Comparison of ENCODE assay signal across 8 cellular contexts in the genomic region with DNA sequence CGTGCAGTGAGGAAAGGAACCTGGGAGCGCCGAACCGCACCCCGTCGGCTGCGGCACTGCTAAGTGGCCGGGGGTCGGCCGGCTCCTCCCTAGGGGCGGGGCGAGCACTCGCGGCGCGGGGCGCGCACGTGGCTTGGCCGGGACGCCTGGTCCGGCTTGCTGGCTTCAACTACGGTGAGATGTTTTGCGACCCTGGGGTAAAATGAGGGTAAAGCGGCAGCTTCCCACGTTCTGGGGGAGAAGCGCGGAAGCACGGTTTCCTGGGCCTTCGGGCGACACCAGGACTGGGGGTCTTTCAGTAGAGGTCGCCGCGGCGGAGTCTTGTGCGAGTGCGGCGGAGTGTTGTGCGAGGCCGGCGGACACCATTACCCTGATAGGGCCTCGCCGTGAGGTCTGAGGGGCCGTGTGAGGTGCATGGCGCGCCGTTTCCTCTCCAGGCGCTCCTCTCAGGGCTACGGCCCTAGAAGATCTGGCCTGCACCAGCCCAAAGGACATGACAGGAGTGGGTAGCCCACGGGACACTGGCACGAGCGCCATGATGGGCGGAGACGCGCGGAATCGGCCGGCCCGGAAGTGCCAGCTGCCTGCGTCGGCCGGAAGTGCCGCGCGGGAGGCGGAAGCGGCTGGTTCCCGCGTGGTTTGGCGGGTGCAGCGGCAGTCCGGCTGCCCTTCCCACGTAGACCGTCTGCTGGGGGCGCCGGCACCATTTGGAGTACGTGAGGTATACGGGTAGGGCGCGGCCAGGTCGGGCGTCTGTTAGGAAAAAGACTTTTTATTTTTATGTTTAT. TPM values are rescaled to one million over a fixed set of nuclear protein-coding genes. Genes with fewer than 3 reads are reported as not detected.
DNase-seq lines count a peak whose midpoint lies in the region; ATAC-seq and TF ChIP-seq lines count a peak whose summit lies in the region.

TSS of gene PIGW (plus strand) at position 107 of the 788 bp plus-strand sequence. CDS start 2,115 bp downstream, outside the sequence.

- peaks cover 61% of the 10 kb centered on the region for H3K79me2 ChIP-seq in DND-41 (ENCODE audit: insufficient read depth, low read length)
- peaks cover 45% of the 10 kb centered on the region for H3K79me2 ChIP-seq in GM23248 (ENCODE audit: insufficient read depth)
- peaks cover 6% of the 10 kb centered on the region for H3K79me2 ChIP-seq in fibroblast of lung (ENCODE audit: control insufficient read depth, insufficient read depth, low read length)

- H3K27me3 ChIP-seq in DND-41 (ENCODE audit: insufficient read depth, low read length, poor library complexity) = no peaks in the 10 kb centered on the region
- no peaks in the 10 kb centered on the region for H3K27me3 ChIP-seq in GM23248 (replicated peaks; ENCODE audit: insufficient read depth)
- no peaks in the 10 kb centered on the region for H3K27me3 ChIP-seq in fibroblast of lung (ENCODE audit: control insufficient read depth, insufficient read depth, low read length)

- CTCF ChIA-PET in RWPE1 (lab: Yijun Ruan, JAX) = interaction anchor here (0.5 to 0.7 kb wide), 5 partner anchors 53 to 1974 kb away, joined by 3 to 8 read pairs (median 3); partner anchors contain the start of gene MRM1

- H3K27ac ChIP-seq in DND-41 (ENCODE audit: low read length) (peak within 1 kb of the TSS; percentile 96), GM23248 (peak within 1 kb of the TSS; percentile 93), RWPE1 (peak within 1 kb of the TSS; percentile 99), fibroblast of lung (ENCODE audit: insufficient read depth, low read length) (peak within 1 kb of the TSS; percentile 98)

- H3K27me3 Mint-ChIP-seq in natural killer cell (ENCODE audit: low read depth in 2 of 2) = no peaks in the 10 kb centered on the region

- H3K36me3 ChIP-seq in DND-41 (ENCODE audit: insufficient read depth, low read length) (peaks cover 42% of the 10 kb centered on the region), GM23248 (ENCODE audit: low read depth) (0 out of 2 replicates have a peak, but pooled peaks cover 8% of the 10 kb centered on the region), fibroblast of lung (ENCODE audit: control insufficient read depth, insufficient read depth, low read length) (peaks cover 10% of the 10 kb centered on the region)

- H3K4me3 ChIP-seq in DND-41 (ENCODE audit: low read depth in 1 of 2, low read length in 2 of 2) (peak within 1 kb of the TSS; percentile 39 to 81), GM23248 (peak within 1 kb of the TSS; percentile 88), LNCaP clone FGC (ENCODE audit: low read depth, low read length) (peak within 1 kb of the TSS; percentile 74), fibroblast of lung (replicated peaks in 1 of 4; ENCODE audit: control extremely low read depth in 1 of 4, insufficient read depth in 1 of 4, low read depth in 3 of 4, low read length in 4 of 4) (peak within 1 kb of the TSS; percentile 80 to 91 (median 88))

- TF ChIP-seq CTCF in DND-41 (IDR thresholded peaks at IDR 0.05; ENCODE audit: borderline replicate concordance, extremely low read depth, low read length, poor library complexity, severe bottlenecking) = peak; percentile 23
- peak; percentile 16; the same call in 1 of the 2 replicates for TF ChIP-seq CTCF in LNCaP clone FGC (IDR thresholded peaks at IDR 0.05; ENCODE audit: control insufficient read depth, extremely low read depth, insufficient read depth)
- no peak for TF ChIP-seq CTCF in RWPE1 (conservative IDR thresholded peaks at IDR 0.05; ENCODE audit: low read depth)
- no peak for TF ChIP-seq CTCF in fibroblast of lung (conservative IDR thresholded peaks at IDR 0.05 in 1 of 2, IDR thresholded peaks at IDR 0.05 in 1 of 2; ENCODE audit: low read depth in 1 of 2, low read length in 2 of 2)
- no peak for TF ChIP-seq CTCF in natural killer cell (IDR thresholded peaks at IDR 0.05)

- no peaks in the 10 kb centered on the region for H3K9me3 Mint-ChIP-seq in natural killer cell

- 0 out of 2 replicates have a peak, but pooled peaks cover 5% of the 10 kb centered on the region for H4K20me1 ChIP-seq in DND-41 (ENCODE audit: insufficient read depth, low read length)
- H4K20me1 ChIP-seq in GM23248 (ENCODE audit: insufficient read depth) = no peaks in the 10 kb centered on the region
- no peaks in the 10 kb centered on the region for H4K20me1 ChIP-seq in fibroblast of lung (ENCODE audit: control insufficient read depth, extremely low read depth, insufficient read depth, low read length)

- H3K9me2 ChIP-seq in GM23248 (ENCODE audit: insufficient read depth) = no peaks in the 10 kb centered on the region

- in situ Hi-C loops in GM23248 (cut with MboI) = no loop called here

- peak; percentile 91 for DNase-seq in DND-41
- peak; percentile 96 for DNase-seq in GM23248
- peak; percentile 81 for DNase-seq in LNCaP clone FGC (ENCODE audit: low read depth)
- DNase-seq in RWPE1 (ENCODE audit: low spot score) = peak; percentile 91
- peak; percentile 68 to 84 for DNase-seq in activated T-helper 1 cell treated with anti-CD3 and anti-CD28 coated beads, Interleukin-2, amount 50 U/mL, for 16 hours (ENCODE audit: low read depth in 1 of 2, low spot score in 1 of 2)
- DNase-seq in fibroblast of lung (ENCODE audit: low read depth in 2 of 2) = peak; percentile 87 to 89
- peak; percentile 81 for DNase-seq in natural killer cell
- peak; percentile 67 to 81 (median 74) for DNase-seq in stimulated activated naive CD4-positive, alpha-beta T cell (lab: John Stamatoyannopoulos, UW)

- WGBS in GM23248 (ENCODE audit: low coverage in 1 of 2, low lambda C conversion rate in 2 of 2, missing lambda C conversion rate in 2 of 2), 2 experiments = 1% methylated on average over 68 of the region's 82 CpGs

- ATAC-seq in DND-41 (ENCODE audit: insufficient read depth, low read depth) = peak; percentile 86
- peak; percentile 84 to 90 (median 85) for ATAC-seq in natural killer cell

- H3K4me1 ChIP-seq in DND-41 (ENCODE audit: insufficient read depth, low read length) = peaks cover 54% of the 10 kb centered on the region
- H3K4me1 ChIP-seq in GM23248 (ENCODE audit: insufficient read depth) = no peaks in the 10 kb centered on the region
- H3K4me1 ChIP-seq in fibroblast of lung (ENCODE audit: control insufficient read depth, extremely low read depth, insufficient read depth, low read length) = no peaks in the 10 kb centered on the region

- peak within 1 kb of the TSS; percentile 93 for H3K9ac ChIP-seq in DND-41 (ENCODE audit: low read depth, low read length)
- peak within 1 kb of the TSS; percentile 97 for H3K9ac ChIP-seq in GM23248
- peak within 1 kb of the TSS; percentile 98 for H3K9ac ChIP-seq in fibroblast of lung (ENCODE audit: insufficient read depth, low read length)

- intact Hi-C loops in natural killer cell (cut with micrococcal nuclease) = loop anchor here (1.0 kb wide), 2 partner anchors 9 to 49 kb away; partner anchors contain the start of genes GGNBP2 and ZNHIT3

- H3K9me3 ChIP-seq in DND-41 (ENCODE audit: insufficient read depth, low read length, severe bottlenecking) = no peaks in the 10 kb centered on the region
- H3K9me3 ChIP-seq in GM23248 (ENCODE audit: low read depth) = no peaks in the 10 kb centered on the region
- no peaks in the 10 kb centered on the region for H3K9me3 ChIP-seq in fibroblast of lung (ENCODE audit: control insufficient read depth, insufficient read depth, low read depth, low read length)

- H3K36me3 Mint-ChIP-seq in natural killer cell = no peaks in the 10 kb centered on the region

- H2AFZ ChIP-seq in DND-41 (ENCODE audit: low read depth, low read length) = peak within 1 kb of the TSS; percentile 99
- H2AFZ ChIP-seq in GM23248 = peak within 1 kb of the TSS; percentile 84
- H2AFZ ChIP-seq in fibroblast of lung (ENCODE audit: low read length) = peak within 1 kb of the TSS; percentile 90

- peak within 1 kb of the TSS; percentile 96 to 99 for H3K27ac Mint-ChIP-seq in natural killer cell

- H3K4me3 Mint-ChIP-seq in natural killer cell = peak within 1 kb of the TSS; percentile 98

- H3K4me1 Mint-ChIP-seq in natural killer cell = peaks cover 21 to 28% of the 10 kb centered on the region in 2 donors

- H3F3A ChIP-seq in GM23248 (ENCODE audit: insufficient read depth) = peaks cover 33% of the 10 kb centered on the region

- POLR2A ChIA-PET in RWPE1 (lab: Yijun Ruan, JAX; ENCODE audit: low non-redundant PET) = interaction anchor here (2.1 kb wide), 1 partner anchor 10 kb away, joined by 7 read pairs; the partner anchor contains the start of gene GGNBP2

- H3K4me2 ChIP-seq in DND-41 (ENCODE audit: insufficient read depth, low read length) = peak within 1 kb of the TSS; percentile 79
- H3K4me2 ChIP-seq in GM23248 (ENCODE audit: unreplicated experiment) = peak within 1 kb of the TSS; percentile 91
- H3K4me2 ChIP-seq in fibroblast of lung (ENCODE audit: extremely low read depth, insufficient read depth, low read length) = peak within 1 kb of the TSS; percentile 81

RNA-seq across cellular contexts. Expression of gene PIGW, which starts in this region (rescaled TPM):
- 5.1 and 5.2 TPM in 2 replicates for total RNA-seq in GM23248 (2014; rRNA removed; shearing (Covaris generic))
- polyA plus RNA-seq in GM23248 (2016; fragmentation: Nextera tagmentation; extraction: Ambion mirVana) = 8.0 and 8.6 TPM in 2 replicates
- total RNA-seq in fibroblast of lung = 2.6 and 2.8 TPM in 2 replicates
- polyA plus RNA-seq in fibroblast of lung = 10.1 and 10.2 TPM in 2 replicates
- polyA plus RNA-seq in fibroblast of lung (2012) = 9.2 TPM in 2 replicates
- polyA minus RNA-seq in fibroblast of lung (ENCODE audit: low replicate concordance) = 1.8 and 3.7 TPM in 2 replicates
- total RNA-seq in natural killer cell = 1 to 10 TPM; 4.6 to 8.3 (median 5.0) TPM

Comparison
In these comparisons a context has a peak if more than half of its experiments do, and no peak if none do; other contexts are left out.
1. Peak in every context shown above with its lines: DNase-seq, ATAC-seq, H3K4me3 ChIP-seq and H3K27ac ChIP-seq.
2. CTCF ChIP-seq: peak in DND-41 (single experiment) and LNCaP clone FGC (single experiment); none in RWPE1 (single experiment), fibroblast of lung (0 of 2) and natural killer cell (single experiment).